Comparison of ENCODE assay signal across 9 cellular contexts in genomic region chr1:40036574-40036973, GRCh38. TPM values are rescaled to one million over a fixed set of nuclear protein-coding genes. Genes with fewer than 3 reads are reported as not detected.
DNase-seq lines count a peak whose midpoint lies in the region; ATAC-seq and TF ChIP-seq lines count a peak whose summit lies in the region.
"Had no signal": no experiment of that assay in that cellular context is flagged by ENCODE, and none has a peak within 500 bp of the region (broad histone marks: within the 10 kb centered on the region; RNA-seq: fewer than 3 reads in every experiment).

No MANE protein-coding gene starts in this region.

- no peaks in the 10 kb centered on the region for H3K27me3 ChIP-seq in left ventricle myocardium inferior (ENCODE audit: low read depth)
- H3K27me3 ChIP-seq in Caco-2 (replicated peaks; ENCODE audit: control insufficient read depth, insufficient read depth, low read length), result no peaks in the 10 kb centered on the region
- H3K27me3 ChIP-seq: cardiac muscle cell had no signal

- peaks cover 42% of the 10 kb centered on the region for H3K4me1 Mint-ChIP-seq in activated CD8-positive, alpha-beta T cell treated with anti-CD3 and anti-CD28 coated beads for 36 hours (ENCODE audit: low read depth)
- H3K4me1 Mint-ChIP-seq in Caco-2 (ENCODE audit: low read depth, unreplicated experiment), result peaks cover 14% of the 10 kb centered on the region

- H3K4me1 ChIP-seq in left ventricle myocardium inferior, result peaks cover 69% of the 10 kb centered on the region
- peaks cover 3% of the 10 kb centered on the region; the same call in 1 of the 2 replicates for H3K4me1 ChIP-seq in Caco-2

- CTCF ChIA-PET in activated CD8-positive, alpha-beta T cell treated with anti-CD3 and anti-CD28 coated beads for 36 hours (lab: Charles Lee), result no interaction called here
- CTCF ChIA-PET in Caco-2 (lab: Charles Lee), result no interaction called here

- POLR2A ChIA-PET in activated CD8-positive, alpha-beta T cell treated with anti-CD3 and anti-CD28 coated beads for 36 hours (lab: Charles Lee), result no interaction called here
- POLR2A ChIA-PET in Caco-2 (lab: Charles Lee), result no interaction called here

- intact Hi-C loops in activated CD8-positive, alpha-beta T cell treated with anti-CD3 and anti-CD28 coated beads for 36 hours (cut with micrococcal nuclease), result loop anchor here (10.0 kb wide), 2 partner anchors 112 to 222 kb away; no protein-coding TSS in a partner anchor
- intact Hi-C loops in left ventricle myocardium inferior (cut with micrococcal nuclease) (no loop called here), Caco-2 (cut with micrococcal nuclease; ENCODE audit: unreplicated experiment) (loop anchor here (10.0 kb wide), 1 partner anchor 52 kb away; no protein-coding TSS in a partner anchor)

- peak overlapping the region; percentile 15 for H3K4me3 ChIP-seq in left ventricle myocardium inferior
- no peak overlapping the region for H3K4me3 ChIP-seq in Caco-2 (ENCODE audit: low read depth, low read length)
- H3K4me3 ChIP-seq: cardiac muscle cell had no signal

- no peak for ATAC-seq in activated CD8-positive, alpha-beta T cell treated with anti-CD3 and anti-CD28 coated beads for 36 hours
- ATAC-seq in HG02763 (IDR thresholded peaks at IDR 0.05; ENCODE audit: unreplicated experiment), result no peak

- no peaks in the 10 kb centered on the region for H3K9me3 ChIP-seq in left ventricle myocardium inferior (replicated peaks)
- H3K9me3 ChIP-seq in Caco-2, result no peaks in the 10 kb centered on the region

- H3K36me3 ChIP-seq in left ventricle myocardium inferior (no peaks in the 10 kb centered on the region), Caco-2 (ENCODE audit: control insufficient read depth, insufficient read depth, low read length) (no peaks in the 10 kb centered on the region)
- H3K36me3 ChIP-seq: cardiac muscle cell had no signal

- peak; percentile 68 for DNase-seq in HT1080 (ENCODE audit: low read depth)
- DNase-seq in activated CD8-positive, alpha-beta T cell treated with anti-CD3 and anti-CD28 coated beads for 36 hours, result no peak
- peak; percentile 76 for DNase-seq in left ventricle myocardium inferior
- DNase-seq in substantia nigra (lab: John Stamatoyannopoulos, UW), result peak in 17 of 49 donors; percentile 9 to 53 (median 21)
- DNase-seq in NCI-H2107 treated with DMSO at 0.1 percent for 48 hours (lab: John Stamatoyannopoulos, UW; ENCODE audit: unreplicated experiment), result no peak
- no peak for DNase-seq in GM20000 (ENCODE audit: low spot score)
- DNase-seq in Caco-2, result no peak

- no peak overlapping the region for H3K4me3 Mint-ChIP-seq in activated CD8-positive, alpha-beta T cell treated with anti-CD3 and anti-CD28 coated beads for 36 hours
- H3K4me3 Mint-ChIP-seq in Caco-2 (ENCODE audit: unreplicated experiment), result no peak overlapping the region

- H3K27ac ChIP-seq in left ventricle myocardium inferior (replicated peaks), result peak overlapping the region; percentile 100
- peak overlapping the region; percentile 35 for H3K27ac ChIP-seq in substantia nigra (ENCODE audit: low read depth, low read length, poor library complexity, severe bottlenecking)
- H3K27ac ChIP-seq: cardiac muscle cell had no signal

- no peaks in the 10 kb centered on the region for H3K9me3 Mint-ChIP-seq in activated CD8-positive, alpha-beta T cell treated with anti-CD3 and anti-CD28 coated beads for 36 hours
- no peaks in the 10 kb centered on the region for H3K9me3 Mint-ChIP-seq in Caco-2 (ENCODE audit: unreplicated experiment)

- TF ChIP-seq CTCF in activated CD8-positive, alpha-beta T cell treated with anti-CD3 and anti-CD28 coated beads for 36 hours (IDR thresholded peaks at IDR 0.05), result no peak
- TF ChIP-seq CTCF in left ventricle myocardium inferior (IDR thresholded peaks at IDR 0.05; ENCODE audit: borderline replicate concordance) (no peak), GM20000 (IDR thresholded peaks at IDR 0.05; ENCODE audit: extremely low read depth, missing control alignments) (no peak), Caco-2 (IDR thresholded peaks at IDR 0.05; ENCODE audit: insufficient read depth in 1 of 2, low read depth in 1 of 2, low read length in 1 of 2, severe bottlenecking in 1 of 2, unreplicated experiment in 1 of 2) (no peak)

- H3K27ac Mint-ChIP-seq in activated CD8-positive, alpha-beta T cell treated with anti-CD3 and anti-CD28 coated beads for 36 hours, result peak overlapping the region; percentile 47
- H3K27ac Mint-ChIP-seq in Caco-2 (ENCODE audit: unreplicated experiment), result no peak overlapping the region

- H3K27me3 Mint-ChIP-seq in activated CD8-positive, alpha-beta T cell treated with anti-CD3 and anti-CD28 coated beads for 36 hours, result no peaks in the 10 kb centered on the region
- H3K27me3 Mint-ChIP-seq in Caco-2 (ENCODE audit: insufficient read depth, unreplicated experiment), result no peaks in the 10 kb centered on the region

- H3K36me3 Mint-ChIP-seq in activated CD8-positive, alpha-beta T cell treated with anti-CD3 and anti-CD28 coated beads for 36 hours (ENCODE audit: low read depth), result peaks cover 8% of the 10 kb centered on the region
- H3K36me3 Mint-ChIP-seq in Caco-2 (ENCODE audit: insufficient read depth, unreplicated experiment), result peaks cover 14% of the 10 kb centered on the region

- no TSS peak for BruUV-seq in Caco-2 (replicated peaks; lab: Mats Ljungman, UMichigan)

RNA-seq across cellular contexts. Expression of gene CAP1, which starts 4.0 kb away (rescaled TPM):
- total RNA-seq in HT1080 (2014; rRNA removed; shearing (Covaris generic)), result 537 and 558 TPM in 2 replicates
- 475 and 520 TPM in 2 replicates for polyA plus RNA-seq in HT1080 (2015; cell fraction: cytosol; rRNA removed)
- polyA plus RNA-seq in HT1080 (2015; cell fraction: nucleus; rRNA removed), result 689 and 698 TPM in 2 replicates
- 100 to 1,000 TPM; 511 to 512 TPM for total RNA-seq in activated CD8-positive, alpha-beta T cell treated with anti-CD3 and anti-CD28 coated beads for 36 hours
- 66.0 TPM for total RNA-seq in left ventricle myocardium inferior
- 181 and 219 TPM in 2 replicates for total RNA-seq in Caco-2 (2022)

Comparison
In these comparisons a context has a peak if more than half of its experiments do, and no peak if none do; other contexts are left out.
1. DNase-seq: peak in HT1080 (single experiment) and left ventricle myocardium inferior (single experiment); none in activated CD8-positive, alpha-beta T cell treated with anti-CD3 and anti-CD28 coated beads for 36 hours (single experiment), NCI-H2107 treated with DMSO at 0.1 percent for 48 hours (single experiment), GM20000 (single experiment) and Caco-2 (0 of 2).